ENCODE assay signal across 8 cellular contexts in genomic region chr13:62357887-62358645, GRCh38.
DNase-seq lines count a peak whose midpoint lies in the region; ATAC-seq and TF ChIP-seq lines count a peak whose summit lies in the region.

No MANE protein-coding gene starts in this region.

- DNase-seq in Caki2 (ENCODE audit: low read depth), result peak; percentile 11
- DNase-seq in LoVo (ENCODE audit: low spot score), result peak; percentile 45
- peak; percentile 50 for DNase-seq in amniotic epithelial cell (ENCODE audit: low read depth)
- no peak for DNase-seq in transverse colon
- DNase-seq in DMS79 treated with DMSO at 0.1 percent for 48 hours (lab: John Stamatoyannopoulos, UW), result no peak
- DNase-seq in T-helper 1 cell, result no peak

- no peaks in the 10 kb centered on the region for H3K79me2 ChIP-seq in neural cell (replicated peaks; ENCODE audit: insufficient read depth, low read length)

- H3K9ac ChIP-seq in neural cell (ENCODE audit: low read length), result no peak overlapping the region

- no peaks in the 10 kb centered on the region for H3F3A ChIP-seq in neural cell (ENCODE audit: insufficient read depth, low read length, poor library complexity, severe bottlenecking)

- H4K20me1 ChIP-seq in neural cell (ENCODE audit: insufficient read depth), result no peaks in the 10 kb centered on the region

- no peaks in the 10 kb centered on the region for H3K9me2 ChIP-seq in neural cell (ENCODE audit: insufficient read depth, low read length)

- H2AFZ ChIP-seq in neural cell (ENCODE audit: low read depth, low read length), result no peak overlapping the region

- H3K4me3 ChIP-seq in neural cell (ENCODE audit: low read length) (no peak overlapping the region), transverse colon (no peak overlapping the region)

- H3K4me1 ChIP-seq in transverse colon, result no peaks in the 10 kb centered on the region

- no peak overlapping the region for H3K4me2 ChIP-seq in neural cell (ENCODE audit: low read length)

- TF ChIP-seq POLR2A in transverse colon (IDR thresholded peaks at IDR 0.05), result no peak

- H3K27ac ChIP-seq in neural cell (ENCODE audit: low read length), result no peak overlapping the region
- no peak overlapping the region for H3K27ac ChIP-seq in transverse colon

- intact Hi-C loops in transverse colon (cut with DNase I; ENCODE audit: low total_unique reads), result no loop called here

- 17 to 19% methylated on average over 1 to 2 of the region's 2 CpGs for WGBS in transverse colon (ENCODE audit: low coverage in 1 of 2), 2 donors

- TF ChIP-seq EP300 in neural cell (conservative IDR thresholded peaks at IDR 0.05; ENCODE audit: poor library complexity, severe bottlenecking) (no peak), transverse colon (IDR thresholded peaks at IDR 0.05; ENCODE audit: low read depth) (no peak)

- no peaks in the 10 kb centered on the region for H3K27me3 ChIP-seq in neural cell (ENCODE audit: insufficient read depth, low read depth, low read length)
- no peaks in the 10 kb centered on the region for H3K27me3 ChIP-seq in transverse colon

- H3K36me3 ChIP-seq in neural cell (ENCODE audit: insufficient read depth, low read length) (no peaks in the 10 kb centered on the region), transverse colon (no peaks in the 10 kb centered on the region)

- H3K9me3 ChIP-seq in neural cell (ENCODE audit: low read length) (peaks cover 5% of the 10 kb centered on the region), transverse colon (no peaks in the 10 kb centered on the region)

- peak; percentile 44 for TF ChIP-seq RAD21 in neural cell (conservative IDR thresholded peaks at IDR 0.05)

- peak; percentile 78 for ATAC-seq in GM21423 (IDR thresholded peaks at IDR 0.05; ENCODE audit: unreplicated experiment)

- in situ Hi-C loops in Caki2 (cut with HindIII; ENCODE audit: low pct_unique_long_range_greater_than_20kb, low sequenced_read_pairs) (no loop called here), transverse colon (cut with MboI; ENCODE audit: low pct_ligation_motif_present in 1 of 4, low pct_unique_long_range_greater_than_20kb in 1 of 4, low sequenced_read_pairs in 3 of 4) (no loop called here)

- TF ChIP-seq CTCF in neural cell (IDR thresholded peaks at IDR 0.05; ENCODE audit: poor library complexity, severe bottlenecking) (peak; percentile 33), transverse colon (IDR thresholded peaks at IDR 0.05) (peak in 1 of 5 experiments; percentile 7)

TF ChIP-seq in neural cell, 6 proteins besides CTCF, POLR2A, EP300 and RAD21:
- TF ChIP-seq REST (IDR thresholded peaks at IDR 0.05; ENCODE audit: borderline replicate concordance) (no peak), POLR2AphosphoS5 (IDR thresholded peaks at IDR 0.05) (no peak), EZH2 (IDR thresholded peaks at IDR 0.05; ENCODE audit: borderline replicate concordance, insufficient read depth, low read length, poor library complexity, severe bottlenecking) (no peak), TAF1 (IDR thresholded peaks at IDR 0.05; ENCODE audit: low read depth) (no peak), SMC3 (conservative IDR thresholded peaks at IDR 0.05; ENCODE audit: poor library complexity) (peak; percentile 35)

Comparison
In these comparisons a context has a peak if more than half of its experiments do, and no peak if none do; other contexts are left out.
1. DNase-seq: peak in Caki2 (single experiment), LoVo (single experiment) and amniotic epithelial cell (single experiment); none in transverse colon (single experiment), DMS79 treated with DMSO at 0.1 percent for 48 hours (single experiment) and T-helper 1 cell (0 of 5).